ENCODE assay signal across 20 cellular contexts in the genomic region with DNA sequence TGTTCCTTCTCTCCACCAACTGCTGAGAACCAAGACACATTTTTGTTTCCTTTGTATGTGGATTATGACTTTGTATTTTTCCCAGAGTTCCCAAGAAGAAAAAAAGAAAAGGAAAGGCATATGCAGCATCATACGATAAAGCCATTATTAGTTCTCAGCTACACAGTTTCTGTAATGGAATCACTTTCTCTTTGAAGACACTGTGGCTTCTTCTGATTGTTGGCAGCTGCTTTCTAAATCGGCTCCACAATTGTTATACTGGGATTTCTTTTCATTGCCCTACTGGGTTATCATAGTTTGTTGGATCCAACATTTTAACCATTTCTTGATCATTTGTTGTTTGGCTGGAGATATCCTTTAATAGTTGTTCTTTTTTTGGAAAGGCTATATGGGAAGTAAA.
DNase-seq lines count a peak whose midpoint lies in the region; ATAC-seq, FAIRE-seq and TF ChIP-seq lines count a peak whose summit lies in the region.
"Had no signal": no experiment of that assay in that cellular context is flagged by ENCODE, and none has a peak within 500 bp of the region (broad histone marks: within the 10 kb centered on the region; RNA-seq: fewer than 3 reads in every experiment).

No MANE protein-coding gene starts in this region.

- peaks cover 26 to 51% (median 33%) of the 10 kb centered on the region in 4 donors for H3K4me1 Mint-ChIP-seq in CD4-positive, alpha-beta memory T cell

- POLR2A ChIA-PET in CD4-positive, alpha-beta memory T cell (lab: Charles Lee; ENCODE audit: partially characterized antibody) = no interaction called here

- H3K4me3 Mint-ChIP-seq in CD4-positive, alpha-beta memory T cell = no peak overlapping the region
- H3K4me3 Mint-ChIP-seq: CD8-positive, alpha-beta T cell; HFFc6 had no signal

- H3K4me3 ChIP-seq in BLaER1 (no peak overlapping the region), lower lobe of right lung (no peak overlapping the region), spleen (no peak overlapping the region), psoas muscle (no peak overlapping the region)
- no peak overlapping the region for H3K4me3 ChIP-seq in CD4-positive, alpha-beta memory T cell (ENCODE audit: low read length in 2 of 2)
- H3K4me3 ChIP-seq: K562 had no signal

- H4K20me1 ChIP-seq in BLaER1 = no peaks in the 10 kb centered on the region

- no peak overlapping the region for H3K9ac ChIP-seq in BLaER1

- no peak for ATAC-seq in lower lobe of right lung
- no peak for ATAC-seq in omental fat pad (ENCODE audit: low FRiP score)
- no peak for ATAC-seq in psoas muscle
- ATAC-seq: CD8-positive, alpha-beta T cell; K562 had no signal

- WGBS in spleen, 5 donors = 66 to 84% (median 78%) methylated on average over 2 of the region's 2 CpGs
- 23 to 28% (median 25%) methylated on average over 2 of the region's 2 CpGs for WGBS in psoas muscle, 3 donors

- TF ChIP-seq CTCF in lower lobe of right lung (IDR thresholded peaks at IDR 0.05) (no peak), spleen (IDR thresholded peaks at IDR 0.05 in 8 of 11, conservative IDR thresholded peaks at IDR 0.05 in 3 of 11) (no peak), omental fat pad (IDR thresholded peaks at IDR 0.05) (no peak), psoas muscle (IDR thresholded peaks at IDR 0.05) (no peak)

- peak; percentile 5 for FAIRE-seq in GM12891 (lab: Jason Lieb, UNC)
- FAIRE-seq: D721Med, G401.6, K562 had no signal

- H3K27ac ChIP-seq in BLaER1 = no peak overlapping the region
- H3K27ac ChIP-seq in lower lobe of right lung = peak overlapping the region; percentile 6
- peak overlapping the region in 5 of 8 donors; percentile 3 to 57 (median 40) for H3K27ac ChIP-seq in spleen
- H3K27ac ChIP-seq in CD4-positive, alpha-beta memory T cell (ENCODE audit: low read depth, low read length) = no peak overlapping the region
- H3K27ac ChIP-seq in psoas muscle = no peak overlapping the region
- H3K27ac ChIP-seq: C4-2B, HL-60 had no signal

- no peaks in the 10 kb centered on the region for H3K9me3 Mint-ChIP-seq in CD4-positive, alpha-beta memory T cell
- H3K9me3 Mint-ChIP-seq: CD8-positive, alpha-beta T cell; HFFc6 had no signal

- H3K27me3 Mint-ChIP-seq in CD4-positive, alpha-beta memory T cell = no peaks in the 10 kb centered on the region

- H3K4me1 ChIP-seq in BLaER1 = peaks cover 26% of the 10 kb centered on the region
- H3K4me1 ChIP-seq in lower lobe of right lung = peaks cover 25% of the 10 kb centered on the region
- H3K4me1 ChIP-seq in spleen = peaks cover 0 to 20% (median 3%) of the 10 kb centered on the region in 6 donors
- H3K4me1 ChIP-seq in CD4-positive, alpha-beta memory T cell (ENCODE audit: insufficient read depth, low read length) = peaks cover 6% of the 10 kb centered on the region
- H3K4me1 ChIP-seq in psoas muscle = peaks cover 4% of the 10 kb centered on the region

- intact Hi-C loops in lower lobe of right lung (cut with DNase I) = no loop called here
- intact Hi-C loops in spleen (cut with DNase I; ENCODE audit: low total_unique reads) = no loop called here
- intact Hi-C loops in CD4-positive, alpha-beta memory T cell (cut with micrococcal nuclease) = no loop called here
- intact Hi-C loops in psoas muscle (cut with DNase I) = no loop called here

- H3K27me3 ChIP-seq in BLaER1 (no peaks in the 10 kb centered on the region), lower lobe of right lung (ENCODE audit: low read depth) (no peaks in the 10 kb centered on the region), spleen (replicated peaks in 1 of 7) (no peaks in the 10 kb centered on the region), psoas muscle (ENCODE audit: insufficient read depth in 3 of 3, low read length in 2 of 3) (no peaks in the 10 kb centered on the region)
- no peaks in the 10 kb centered on the region for H3K27me3 ChIP-seq in CD4-positive, alpha-beta memory T cell (ENCODE audit: insufficient read depth, low read length)

- TF ChIP-seq POLR2A in GM12891 (IDR thresholded peaks at IDR 0.05; ENCODE audit: low read depth, low read length) (no peak), spleen (IDR thresholded peaks at IDR 0.05) (no peak)

- H3K27ac Mint-ChIP-seq in CD4-positive, alpha-beta memory T cell = no peak overlapping the region
- H3K27ac Mint-ChIP-seq: CD8-positive, alpha-beta T cell; HFFc6 had no signal

- no peaks in the 10 kb centered on the region for H3K36me3 Mint-ChIP-seq in CD4-positive, alpha-beta memory T cell
- H3K36me3 Mint-ChIP-seq: CD8-positive, alpha-beta T cell had no signal

- DNase-seq in GM12891 (ENCODE audit: insufficient read length, low spot score) = no peak
- no peak for DNase-seq in lower lobe of right lung
- no peak for DNase-seq in spleen
- no peak for DNase-seq in CD4-positive, alpha-beta memory T cell
- DNase-seq in omental fat pad (ENCODE audit: low spot score) = no peak
- no peak for DNase-seq in psoas muscle
- DNase-seq: ACHN; CD8-positive, alpha-beta T cell; COR-L47; DMS153; DMS79 treated with DMSO at 0.1 percent for 48 hours; EL; HCEC 1CT; HFFc6 had no signal

- CTCF ChIA-PET in CD4-positive, alpha-beta memory T cell (lab: Charles Lee; ENCODE audit: partially characterized antibody) = no interaction called here

- H3K4me2 ChIP-seq in BLaER1 = 0 out of 2 replicates have a peak overlapping the region, but pooled peaks have one; percentile 28

- H3K36me3 ChIP-seq in BLaER1 (no peaks in the 10 kb centered on the region), lower lobe of right lung (no peaks in the 10 kb centered on the region), spleen (no peaks in the 10 kb centered on the region), psoas muscle (ENCODE audit: insufficient read depth in 1 of 2, low read depth in 1 of 2) (no peaks in the 10 kb centered on the region)
- H3K36me3 ChIP-seq in CD4-positive, alpha-beta memory T cell (ENCODE audit: insufficient read depth, low read length) = no peaks in the 10 kb centered on the region

- H3K9me3 ChIP-seq in BLaER1 (no peaks in the 10 kb centered on the region), lower lobe of right lung (no peaks in the 10 kb centered on the region), spleen (no peaks in the 10 kb centered on the region), psoas muscle (no peaks in the 10 kb centered on the region)
- H3K9me3 ChIP-seq in CD4-positive, alpha-beta memory T cell (ENCODE audit: control insufficient read depth in 1 of 2, low read length in 2 of 2) = no peaks in the 10 kb centered on the region

TF ChIP-seq in GM12891, 5 proteins besides CTCF, POLR2A, EP300 and RAD21:
- TF ChIP-seq TAF1 (IDR thresholded peaks at IDR 0.05; ENCODE audit: low read depth, low read length) (no peak), POLR2AphosphoS5 (IDR thresholded peaks at IDR 0.05; ENCODE audit: low read depth, low read length) (no peak), POU2F2 (IDR thresholded peaks at IDR 0.05; ENCODE audit: low read depth, low read length) (no peak), SPI1 (IDR thresholded peaks at IDR 0.05; ENCODE audit: low read depth, low read length) (no peak), PAX5 (IDR thresholded peaks at IDR 0.05; ENCODE audit: insufficient read depth, low read length, severe bottlenecking) (no peak)
TF ChIP-seq in GM12891: peak in this region for 0.

Comparison
In these comparisons a context has a peak if more than half of its experiments do, and no peak if none do; other contexts are left out.
1. H3K27ac ChIP-seq: peak in lower lobe of right lung (single experiment) and spleen (5 of 8); none in BLaER1 (single experiment), CD4-positive, alpha-beta memory T cell (single experiment) and psoas muscle (single experiment).